In genomic region chr12:4197922-4198763, GRCh38 we compare ENCODE assay signal across 16 cellular contexts.
DNase-seq lines count a peak whose midpoint lies in the region; ATAC-seq, FAIRE-seq and TF ChIP-seq lines count a peak whose summit lies in the region.
"Had no signal": no experiment of that assay in that cellular context is flagged by ENCODE, and none has a peak within 500 bp of the region (broad histone marks: within the 10 kb centered on the region; RNA-seq: fewer than 3 reads in every experiment).

No MANE protein-coding gene starts in this region.

- CTCF ChIA-PET in activated naive CD4-positive, alpha-beta T cell treated with anti-CD3 and anti-CD28 coated beads for 36 hours (lab: Charles Lee) = interaction anchor here (0.5 to 1.8 kb wide), 4 partner anchors 10 to 320 kb away, joined by 3 to 6 read pairs (median 4); no protein-coding TSS in a partner anchor

- no peak overlapping the region for H3K4me2 ChIP-seq in mesendoderm (ENCODE audit: low read length)
- H3K4me2 ChIP-seq: BLaER1 treated with 17β-estradiol and CSF1 and Interleukin-3, amounts not matched to agents 10 nM and 100 nM had no signal

- no peak overlapping the region for H3K27ac Mint-ChIP-seq in activated naive CD4-positive, alpha-beta T cell treated with anti-CD3 and anti-CD28 coated beads for 36 hours
- no peak overlapping the region for H3K27ac Mint-ChIP-seq in type B pancreatic cell

- H3K36me3 ChIP-seq in bronchial epithelial cell (ENCODE audit: control insufficient read depth, insufficient read depth, low read length) = no peaks in the 10 kb centered on the region
- H3K36me3 ChIP-seq in mesendoderm (ENCODE audit: control insufficient read depth, insufficient read depth, low read length) = no peaks in the 10 kb centered on the region
- H3K36me3 ChIP-seq: BLaER1 treated with 17β-estradiol and CSF1 and Interleukin-3, amounts not matched to agents 10 nM and 100 nM had no signal

- H3K9me3 Mint-ChIP-seq in activated naive CD4-positive, alpha-beta T cell treated with anti-CD3 and anti-CD28 coated beads for 36 hours = no peaks in the 10 kb centered on the region
- no peaks in the 10 kb centered on the region for H3K9me3 Mint-ChIP-seq in type B pancreatic cell

- TF ChIP-seq CTCF in bronchial epithelial cell (IDR thresholded peaks at IDR 0.05; ENCODE audit: insufficient read depth, low read length, severe bottlenecking) (no peak), type B pancreatic cell (conservative IDR thresholded peaks at IDR 0.05) (no peak)

- no peak overlapping the region for H3K56ac ChIP-seq in mesendoderm (ENCODE audit: low read length)

- H3K4ac ChIP-seq in mesendoderm (ENCODE audit: low read depth, low read length) = no peak overlapping the region

- H3K27me3 ChIP-seq in bronchial epithelial cell (ENCODE audit: control insufficient read depth, insufficient read depth, low read length) = peaks cover 13% of the 10 kb centered on the region
- H3K27me3 ChIP-seq in mesendoderm (ENCODE audit: insufficient read depth, low read length, poor library complexity) = no peaks in the 10 kb centered on the region

- no CpG with 5 or more reads among the region's 11 CpGs for WGBS in mesendoderm (ENCODE audit: extremely low coverage, insufficient coverage, low lambda C conversion rate)

- H4K5ac ChIP-seq in mesendoderm (ENCODE audit: low read length) = no peak overlapping the region

- H3K9ac ChIP-seq in mesendoderm (ENCODE audit: low read length) = no peak overlapping the region
- H3K9ac ChIP-seq: BLaER1 treated with 17β-estradiol and CSF1 and Interleukin-3, amounts not matched to agents 10 nM and 100 nM had no signal

- FAIRE-seq in bronchial epithelial cell (lab: Jason Lieb, UNC) = peak; percentile 23
- FAIRE-seq: H54 had no signal

- peak; percentile 18 for DNase-seq in activated naive CD4-positive, alpha-beta T cell treated with anti-CD3 and anti-CD28 coated beads for 36 hours
- DNase-seq in activated naive CD4-positive, alpha-beta T cell treated with anti-CD3 and anti-CD28 coated beads, Interleukin-2, amount 50 U/mL, for 16 hours = no peak
- no peak for DNase-seq in bronchial epithelial cell (ENCODE audit: low read depth)
- DNase-seq in mesendoderm = peak; percentile 54
- peak; percentile 32 for DNase-seq in type B pancreatic cell (ENCODE audit: extremely low spot score, unreplicated experiment)
- DNase-seq in NCI-H1092 (lab: John Stamatoyannopoulos, UW) = no peak
- DNase-seq in stimulated activated naive CD4-positive, alpha-beta T cell treated with Interleukin-2 at 50 U/mL for 16 hours (lab: John Stamatoyannopoulos, UW) = no peak
- DNase-seq: 8988T, AML-193, DMS53, GF-D8 had no signal

- no peak overlapping the region for H3K18ac ChIP-seq in mesendoderm (ENCODE audit: low read length)

- H4K8ac ChIP-seq in mesendoderm (ENCODE audit: low read depth, low read length) = no peak overlapping the region

- H3K27me3 Mint-ChIP-seq in activated naive CD4-positive, alpha-beta T cell treated with anti-CD3 and anti-CD28 coated beads for 36 hours (ENCODE audit: low read depth) = no peaks in the 10 kb centered on the region
- peaks cover 81% of the 10 kb centered on the region for H3K27me3 Mint-ChIP-seq in type B pancreatic cell
- H3K27me3 Mint-ChIP-seq: CD4-positive, CD25-positive, alpha-beta regulatory T cell had no signal

- no peak overlapping the region for H2AK5ac ChIP-seq in mesendoderm (ENCODE audit: low read length)

- H3K27ac ChIP-seq in mesendoderm (ENCODE audit: low read depth, low read length) = no peak overlapping the region
- H3K27ac ChIP-seq: BLaER1 treated with 17β-estradiol and CSF1 and Interleukin-3, amounts not matched to agents 10 nM and 100 nM had no signal

- H3K4me1 Mint-ChIP-seq in activated naive CD4-positive, alpha-beta T cell treated with anti-CD3 and anti-CD28 coated beads for 36 hours (ENCODE audit: low read depth) = no peaks in the 10 kb centered on the region
- peaks cover 8% of the 10 kb centered on the region for H3K4me1 Mint-ChIP-seq in type B pancreatic cell (ENCODE audit: unreplicated experiment)
- H3K4me1 Mint-ChIP-seq: CD4-positive, CD25-positive, alpha-beta regulatory T cell had no signal

- no peak for ATAC-seq in HG02973 (IDR thresholded peaks at IDR 0.05; ENCODE audit: unreplicated experiment)
- ATAC-seq: HCT116 had no signal

- no peak overlapping the region for H2BK5ac ChIP-seq in mesendoderm (ENCODE audit: low read length)

- intact Hi-C loops in activated naive CD4-positive, alpha-beta T cell treated with anti-CD3 and anti-CD28 coated beads for 36 hours (cut with micrococcal nuclease) = no loop called here

- no peak overlapping the region for H3K4me3 Mint-ChIP-seq in activated naive CD4-positive, alpha-beta T cell treated with anti-CD3 and anti-CD28 coated beads for 36 hours
- H3K4me3 Mint-ChIP-seq in type B pancreatic cell = no peak overlapping the region
- H3K4me3 Mint-ChIP-seq: CD4-positive, CD25-positive, alpha-beta regulatory T cell had no signal

- H3K23ac ChIP-seq in mesendoderm (ENCODE audit: low read length) = no peak overlapping the region

- H3K79me2 ChIP-seq in mesendoderm (ENCODE audit: control insufficient read depth, insufficient read depth, low read length) = no peaks in the 10 kb centered on the region

- H3K4me3 ChIP-seq in bronchial epithelial cell (ENCODE audit: low read depth, low read length) (no peak overlapping the region), mesendoderm (ENCODE audit: low read length) (no peak overlapping the region)
- H3K4me3 ChIP-seq: BLaER1 treated with 17β-estradiol and CSF1 and Interleukin-3, amounts not matched to agents 10 nM and 100 nM had no signal

- H2BK120ac ChIP-seq in mesendoderm (ENCODE audit: low read depth, low read length) = no peak overlapping the region

- no peak overlapping the region for H2BK15ac ChIP-seq in mesendoderm (replicated peaks; ENCODE audit: low read depth)

- H3K79me1 ChIP-seq in mesendoderm (ENCODE audit: low read length) = no peaks in the 10 kb centered on the region

- H3K4me1 ChIP-seq in mesendoderm (ENCODE audit: control insufficient read depth, low read depth, low read length) = peaks cover 14% of the 10 kb centered on the region

- H3K36me3 Mint-ChIP-seq in activated naive CD4-positive, alpha-beta T cell treated with anti-CD3 and anti-CD28 coated beads for 36 hours (ENCODE audit: low read depth) = no peaks in the 10 kb centered on the region
- H3K36me3 Mint-ChIP-seq in type B pancreatic cell = no peaks in the 10 kb centered on the region
- H3K36me3 Mint-ChIP-seq: CD4-positive, CD25-positive, alpha-beta regulatory T cell had no signal

Comparison
In these comparisons a context has a peak if more than half of its experiments do, and no peak if none do; other contexts are left out.
1. DNase-seq: peak in activated naive CD4-positive, alpha-beta T cell treated with anti-CD3 and anti-CD28 coated beads for 36 hours (single experiment), mesendoderm (single experiment) and type B pancreatic cell (single experiment); none in activated naive CD4-positive, alpha-beta T cell treated with anti-CD3 and anti-CD28 coated beads, Interleukin-2, amount 50 U/mL, for 16 hours (single experiment), bronchial epithelial cell (single experiment), NCI-H1092 (single experiment) and stimulated activated naive CD4-positive, alpha-beta T cell treated with Interleukin-2 at 50 U/mL for 16 hours (single experiment).